In the genomic region with DNA sequence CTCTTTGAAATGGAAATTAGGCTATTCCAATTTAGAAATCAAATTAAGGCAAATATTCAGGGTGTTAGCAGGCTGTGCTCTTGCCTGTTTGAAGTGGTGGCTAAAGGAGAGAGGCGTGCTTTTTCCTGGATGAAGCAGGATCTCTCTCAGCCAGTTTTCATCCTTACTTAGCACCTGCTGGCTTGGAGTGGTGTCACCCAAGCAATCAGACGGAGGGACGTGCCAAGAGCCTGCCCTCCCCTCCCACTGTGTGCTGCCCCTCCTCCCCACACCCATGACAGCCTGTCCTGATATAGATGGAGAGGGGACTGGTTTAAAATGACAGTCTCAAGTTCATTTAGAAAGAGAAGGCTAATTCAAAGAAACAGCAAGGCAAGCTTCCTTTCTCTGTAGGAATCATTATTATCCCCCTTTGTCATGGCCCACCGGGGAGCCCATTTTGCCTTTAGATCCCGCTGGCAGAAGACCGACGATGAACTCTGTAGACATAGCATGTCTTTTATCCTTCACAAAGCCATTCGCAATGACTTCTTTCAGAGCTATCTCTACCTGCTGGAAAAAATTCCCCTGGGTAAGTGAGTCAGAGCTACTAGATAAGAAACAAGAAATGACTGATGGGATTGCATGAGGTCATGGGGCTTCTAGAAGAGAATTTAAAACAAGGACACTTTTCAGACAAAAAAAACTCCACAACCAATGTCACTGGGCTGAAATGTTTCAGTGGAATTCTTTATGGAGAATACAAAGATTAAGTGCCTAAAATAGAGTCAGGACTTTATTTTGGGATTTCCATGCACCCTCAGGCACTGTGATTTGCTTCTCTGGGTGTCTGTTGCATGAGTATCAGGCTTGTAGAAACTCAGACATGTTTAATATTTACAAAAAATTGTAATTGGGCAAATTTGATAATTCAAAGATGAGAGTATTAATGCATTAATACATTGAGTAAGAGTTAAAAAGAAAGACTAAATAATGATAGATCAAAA, we compare ENCODE assay signal across 16 cellular contexts. TPM values are rescaled to one million over a fixed set of nuclear protein-coding genes. Genes with fewer than 3 reads are reported as not detected.
A peak's percentile ranks its signal among the peaks of the same experiment; 100 is the strongest.
DNase-seq lines count a peak whose midpoint lies in the region; ATAC-seq and TF ChIP-seq lines count a peak whose summit lies in the region.
"Had no signal": no experiment of that assay in that cellular context is flagged by ENCODE, and none has a peak within 500 bp of the region (broad histone marks: within the 10 kb centered on the region; RNA-seq: fewer than 3 reads in every experiment).

A gene (plus strand): TSS at position 269 of the 986 bp plus-strand sequence. CDS start 149 bp downstream, at position 418.

- no peaks in the 10 kb centered on the region for H3K27me3 Mint-ChIP-seq in activated naive CD8-positive, alpha-beta T cell treated with anti-CD3 and anti-CD28 coated beads for 36 hours
- H3K27me3 Mint-ChIP-seq in glutamatergic neuron (ENCODE audit: unreplicated experiment) = no peaks in the 10 kb centered on the region

- no peak within 1 kb of the TSS for H3K27ac Mint-ChIP-seq in activated naive CD8-positive, alpha-beta T cell treated with anti-CD3 and anti-CD28 coated beads for 36 hours
- H3K27ac Mint-ChIP-seq in glutamatergic neuron (ENCODE audit: unreplicated experiment) = no peak within 1 kb of the TSS
- H3K27ac Mint-ChIP-seq: CD14-positive monocyte had no signal

- peaks cover 1% of the 10 kb centered on the region for H3K36me3 Mint-ChIP-seq in activated naive CD8-positive, alpha-beta T cell treated with anti-CD3 and anti-CD28 coated beads for 36 hours
- no peaks in the 10 kb centered on the region for H3K36me3 Mint-ChIP-seq in glutamatergic neuron (ENCODE audit: unreplicated experiment)
- H3K36me3 Mint-ChIP-seq: CD14-positive monocyte had no signal

- peaks cover 18% of the 10 kb centered on the region for H3K4me1 Mint-ChIP-seq in activated naive CD8-positive, alpha-beta T cell treated with anti-CD3 and anti-CD28 coated beads for 36 hours
- no peaks in the 10 kb centered on the region for H3K4me1 Mint-ChIP-seq in glutamatergic neuron (ENCODE audit: low read depth, unreplicated experiment)
- H3K4me1 Mint-ChIP-seq: CD14-positive monocyte had no signal

- no peak for TF ChIP-seq CTCF in glutamatergic neuron (IDR thresholded peaks at IDR 0.05; ENCODE audit: partially characterized antibody, unreplicated experiment)

- peak within 1 kb of the TSS; percentile 15 for H3K4me3 Mint-ChIP-seq in activated naive CD8-positive, alpha-beta T cell treated with anti-CD3 and anti-CD28 coated beads for 36 hours
- no peak within 1 kb of the TSS for H3K4me3 Mint-ChIP-seq in glutamatergic neuron (ENCODE audit: unreplicated experiment)
- H3K4me3 Mint-ChIP-seq: CD14-positive monocyte had no signal

- ATAC-seq in GM18502 (IDR thresholded peaks at IDR 0.05; ENCODE audit: poor library complexity, unreplicated experiment) = peak; percentile 56
- ATAC-seq in HG02981 (IDR thresholded peaks at IDR 0.05; ENCODE audit: unreplicated experiment) = no peak
- ATAC-seq in HG02763 (IDR thresholded peaks at IDR 0.05; ENCODE audit: unreplicated experiment) = no peak

- DNase-seq in NCI-H1417 (lab: John Stamatoyannopoulos, UW) = peak; percentile 84 to 95 (median 94)
- DNase-seq in activated naive CD8-positive, alpha-beta T cell treated with anti-CD3 and anti-CD28 coated beads for 36 hours = no peak
- peak; percentile 48 for DNase-seq in iPS-NIHi11 (ENCODE audit: low spot score)
- no peak for DNase-seq in GM19240 (ENCODE audit: insufficient read length, low spot score)
- DNase-seq in glutamatergic neuron = no peak
- DNase-seq: activated CD4-positive, alpha-beta T cell treated with anti-CD3 and anti-CD28 coated beads for 1 hour; anterior cingulate cortex; esophagus squamous epithelium; mesenchymal stem cell; testis had no signal

- H3K9me3 Mint-ChIP-seq in activated naive CD8-positive, alpha-beta T cell treated with anti-CD3 and anti-CD28 coated beads for 36 hours = peaks cover 4% of the 10 kb centered on the region
- no peaks in the 10 kb centered on the region for H3K9me3 Mint-ChIP-seq in glutamatergic neuron (ENCODE audit: unreplicated experiment)

RNA-seq across cellular contexts. Expression of the gene that starts here (rescaled TPM):
- total RNA-seq in activated naive CD8-positive, alpha-beta T cell treated with anti-CD3 and anti-CD28 coated beads for 36 hours = not detected
- total RNA-seq in glutamatergic neuron (ENCODE audit: unreplicated experiment) = not detected
- total RNA-seq: esophagus squamous epithelium, H4, OCI-LY7 had no signal

Comparison
In these comparisons a context has a peak if more than half of its experiments do, and no peak if none do; other contexts are left out.
1. DNase-seq: peak in NCI-H1417 (3 of 3) and iPS-NIHi11 (single experiment); none in activated naive CD8-positive, alpha-beta T cell treated with anti-CD3 and anti-CD28 coated beads for 36 hours (single experiment), GM19240 (single experiment) and glutamatergic neuron (single experiment).